13 cellular contexts compared by ENCODE assay signal in the genomic region with DNA sequence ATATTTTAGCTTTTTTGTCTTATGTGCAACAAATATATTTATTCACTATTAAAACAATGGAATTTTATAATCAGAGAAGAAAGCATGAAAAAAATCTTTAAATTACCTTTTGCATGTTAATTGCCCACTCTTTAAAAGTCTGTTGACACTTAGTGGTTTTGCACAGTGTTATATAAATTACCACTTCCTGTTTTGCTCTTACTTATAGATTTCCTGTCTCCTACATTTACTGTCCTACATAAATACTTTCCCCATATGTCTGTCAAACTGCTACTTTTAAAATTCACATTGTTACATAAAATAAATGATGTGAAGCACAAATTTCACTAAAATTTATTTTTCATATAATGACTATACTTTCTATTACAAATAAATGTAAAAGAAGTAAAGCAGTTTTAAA.
A peak's percentile ranks its signal among the peaks of the same experiment; 100 is the strongest.
DNase-seq lines count a peak whose midpoint lies in the region; ATAC-seq and TF ChIP-seq lines count a peak whose summit lies in the region.
"Had no signal": no experiment of that assay in that cellular context is flagged by ENCODE, and none has a peak within 500 bp of the region (broad histone marks: within the 10 kb centered on the region; RNA-seq: fewer than 3 reads in every experiment).

No MANE protein-coding gene starts in this region.

- no peaks in the 10 kb centered on the region for H3K27me3 Mint-ChIP-seq in T-helper 17 cell
- H3K27me3 Mint-ChIP-seq: activated naive CD8-positive, alpha-beta T cell treated with anti-CD3 and anti-CD28 coated beads, Interleukin-2, amount 10 ng/mL, durations not matched to agents 7 days and 5 days had no signal

- H3K4me1 ChIP-seq in suprapubic skin: no peaks in the 10 kb centered on the region
- H3K4me1 ChIP-seq: prostate gland had no signal

- no peak overlapping the region for H3K4me3 ChIP-seq in suprapubic skin
- H3K4me3 ChIP-seq: prostate gland had no signal

- H3K4me1 Mint-ChIP-seq in T-helper 17 cell: peaks cover 10% of the 10 kb centered on the region

- H3K27ac Mint-ChIP-seq in T-helper 17 cell: no peak overlapping the region
- H3K27ac Mint-ChIP-seq: activated naive CD8-positive, alpha-beta T cell treated with anti-CD3 and anti-CD28 coated beads, Interleukin-2, amount 10 ng/mL, durations not matched to agents 7 days and 5 days had no signal

- no peak for TF ChIP-seq POLR2A in suprapubic skin (IDR thresholded peaks at IDR 0.05)

- DNase-seq in T-helper 17 cell (no peak), suprapubic skin (ENCODE audit: low spot score in 2 of 2) (no peak), left cardiac atrium (no peak), pons (ENCODE audit: low spot score) (no peak), NCI-H1105 (lab: John Stamatoyannopoulos, UW) (no peak)
- DNase-seq: activated naive CD8-positive, alpha-beta T cell treated with anti-CD3 and anti-CD28 coated beads, Interleukin-2, amount 10 ng/mL, durations not matched to agents 7 days and 5 days; kidney; NCI-H2171 treated with DMSO at 0.1 percent for 48 hours had no signal

- H3K27ac ChIP-seq in suprapubic skin: no peak overlapping the region
- H3K27ac ChIP-seq: epithelial cell of prostate, prostate gland had no signal

- peak; percentile 54 for ATAC-seq in GM18508 (IDR thresholded peaks at IDR 0.05; ENCODE audit: insufficient read depth, unreplicated experiment)
- ATAC-seq in GM21619 (IDR thresholded peaks at IDR 0.05; ENCODE audit: unreplicated experiment): peak; percentile 71
- ATAC-seq in HG03457 (IDR thresholded peaks at IDR 0.05; ENCODE audit: unreplicated experiment): peak; percentile 67
- peak; percentile 47 for ATAC-seq in T-helper 17 cell
- ATAC-seq in left cardiac atrium: no peak

- H3K36me3 Mint-ChIP-seq in T-helper 17 cell (ENCODE audit: low read depth): no peaks in the 10 kb centered on the region
- H3K36me3 Mint-ChIP-seq: activated naive CD8-positive, alpha-beta T cell treated with anti-CD3 and anti-CD28 coated beads, Interleukin-2, amount 10 ng/mL, durations not matched to agents 7 days and 5 days had no signal

- TF ChIP-seq EP300 in suprapubic skin (IDR thresholded peaks at IDR 0.05): no peak

- TF ChIP-seq CTCF in suprapubic skin (IDR thresholded peaks at IDR 0.05): no peak

- intact Hi-C loops in left cardiac atrium (cut with DNase I): no loop called here

- H3K36me3 ChIP-seq in suprapubic skin: no peaks in the 10 kb centered on the region
- H3K36me3 ChIP-seq: prostate gland had no signal

- H3K27me3 ChIP-seq in suprapubic skin: no peaks in the 10 kb centered on the region

- H3K4me3 Mint-ChIP-seq in T-helper 17 cell: no peak overlapping the region
- H3K4me3 Mint-ChIP-seq: activated naive CD8-positive, alpha-beta T cell treated with anti-CD3 and anti-CD28 coated beads, Interleukin-2, amount 10 ng/mL, durations not matched to agents 7 days and 5 days had no signal

- H3K9me3 ChIP-seq in T-helper 17 cell (ENCODE audit: control insufficient read depth, low read length, poor library complexity, severe bottlenecking): no peaks in the 10 kb centered on the region
- no peaks in the 10 kb centered on the region for H3K9me3 ChIP-seq in suprapubic skin
- H3K9me3 ChIP-seq: prostate gland had no signal

Comparison
In these comparisons a context has a peak if more than half of its experiments do, and no peak if none do; other contexts are left out.
1. ATAC-seq: peak in GM18508 (single experiment), GM21619 (single experiment), HG03457 (single experiment) and T-helper 17 cell (single experiment); none in left cardiac atrium (0 of 2).